23 cellular contexts compared by ENCODE assay signal in genomic region chr11:104892723-104893511, GRCh38. TPM values are rescaled to one million over a fixed set of nuclear protein-coding genes. Genes with fewer than 3 reads are reported as not detected.
A peak's percentile ranks its signal among the peaks of the same experiment; 100 is the strongest.
DNase-seq lines count a peak whose midpoint lies in the region; ATAC-seq and TF ChIP-seq lines count a peak whose summit lies in the region.
"Had no signal": no experiment of that assay in that cellular context is flagged by ENCODE, and none has a peak within 500 bp of the region (broad histone marks: within the 10 kb centered on the region; RNA-seq: fewer than 3 reads in every experiment).

No MANE protein-coding gene starts in this region.

- CTCF ChIA-PET in RWPE1 (lab: Yijun Ruan, JAX) = no interaction called here

- H3K79me2 ChIP-seq in GM23338 (replicated peaks; ENCODE audit: insufficient read depth) = no peaks in the 10 kb centered on the region

- intact Hi-C loops in sciatic nerve (cut with DNase I) = no loop called here

- no peaks in the 10 kb centered on the region for H3K9me3 ChIP-seq in adipocyte (ENCODE audit: control insufficient read depth, low read length)

- POLR2A ChIA-PET in RWPE1 (lab: Yijun Ruan, JAX; ENCODE audit: low non-redundant PET) = no interaction called here

- no peak overlapping the region for H3K4me2 ChIP-seq in GM23338

- H2AFZ ChIP-seq in GM23338 = peak overlapping the region; percentile 43; the same call in 1 of the 2 replicates

- H3K36me3 ChIP-seq in GM23338 (ENCODE audit: insufficient read depth) (no peaks in the 10 kb centered on the region), adipocyte (ENCODE audit: control insufficient read depth, insufficient read depth, low read length, severe bottlenecking) (no peaks in the 10 kb centered on the region)

- no peaks in the 10 kb centered on the region for H3K27me3 ChIP-seq in GM23338 (ENCODE audit: insufficient read depth)
- no peaks in the 10 kb centered on the region for H3K27me3 ChIP-seq in adipocyte (replicated peaks; ENCODE audit: control insufficient read depth, insufficient read depth, low read length)

- H3K36me3 Mint-ChIP-seq in GM23338 (ENCODE audit: low read depth) = peaks cover 3% of the 10 kb centered on the region; the same call in 2 of the 3 replicates

- H3K27ac Mint-ChIP-seq in GM23338 = peak overlapping the region; percentile 43; the same call in 1 of the 2 replicates
- H3K27ac Mint-ChIP-seq: activated CD4-positive, alpha-beta T cell treated with anti-CD3 and anti-CD28 coated beads for 36 hours; nephron progenitor cell had no signal

- H3K27ac ChIP-seq in GM23338 (ENCODE audit: low read depth) (no peak overlapping the region), RWPE1 (no peak overlapping the region)
- H3K27ac ChIP-seq: SK-N-MC had no signal

- H3K9ac ChIP-seq in adipocyte (ENCODE audit: low read length) = no peak overlapping the region

- H3K9me2 ChIP-seq in GM23338 (ENCODE audit: insufficient read depth) = no peaks in the 10 kb centered on the region; the same call in 1 of the 2 replicates

- ATAC-seq in GM23338 = no peak
- ATAC-seq in sciatic nerve = peak; percentile 62
- no peak for ATAC-seq in GM18868 (IDR thresholded peaks at IDR 0.05; ENCODE audit: unreplicated experiment)
- ATAC-seq: activated CD4-positive, alpha-beta T cell treated with anti-CD3 and anti-CD28 coated beads for 36 hours; GM12878 had no signal

- no peaks in the 10 kb centered on the region for H3F3A ChIP-seq in GM23338 (replicated peaks; ENCODE audit: low read depth)

- H3K4me1 ChIP-seq in GM23338 (ENCODE audit: insufficient read depth) (peaks cover 26% of the 10 kb centered on the region), adipocyte (ENCODE audit: control insufficient read depth, insufficient read depth, low read length) (peaks cover 37% of the 10 kb centered on the region)

- H4K20me1 ChIP-seq in GM23338 (replicated peaks; ENCODE audit: insufficient read depth) = no peaks in the 10 kb centered on the region

- H3K4me3 Mint-ChIP-seq in GM23338 = no peak overlapping the region
- H3K4me3 Mint-ChIP-seq: activated CD4-positive, alpha-beta T cell treated with anti-CD3 and anti-CD28 coated beads for 36 hours; nephron progenitor cell had no signal

- no peak for TF ChIP-seq CTCF in GM23338 (conservative IDR thresholded peaks at IDR 0.05; ENCODE audit: low read depth in 2 of 2)
- TF ChIP-seq CTCF in RWPE1 (conservative IDR thresholded peaks at IDR 0.05; ENCODE audit: low read depth) = no peak

- DNase-seq in GM23338 (ENCODE audit: low spot score) (no peak), adipocyte (ENCODE audit: low read depth) (peak; percentile 62), fibroblast of peridontal ligament (ENCODE audit: extremely low read depth) (peak; percentile 71), sciatic nerve (ENCODE audit: low spot score) (no peak), dedifferentiated amniotic fluid mesenchymal stem cell (ENCODE audit: extremely low spot score) (no peak), RWPE1 (ENCODE audit: low spot score) (no peak), OCI-M1 (lab: John Stamatoyannopoulos, UW) (no peak)
- DNase-seq: activated CD4-positive, alpha-beta T cell treated with anti-CD3 and anti-CD28 coated beads for 36 hours; activated CD8-positive, alpha-beta memory T cell treated with anti-CD3 and anti-CD28 coated beads, Interleukin-2, amount 50 U/mL, for 4 hours; activated naive CD4-positive, alpha-beta T cell treated with anti-CD3 and anti-CD28 coated beads, Interleukin-2, amount 50 U/mL, for 16 hours; effector CD8-positive, alpha-beta T cell; foreskin melanocyte; GOT3; NCI-H146; nephron progenitor cell; retina; stimulated activated CD4-positive, alpha-beta T cell treated with anti-CD3 and anti-CD28 coated beads, Interleukin-1b, Interleukin-23, amount 100 ng/mL, for 48 hours; substantia nigra had no signal

- H3K4me1 Mint-ChIP-seq in GM23338 = peaks cover 25% of the 10 kb centered on the region
- H3K4me1 Mint-ChIP-seq: activated CD4-positive, alpha-beta T cell treated with anti-CD3 and anti-CD28 coated beads for 36 hours had no signal

- peaks cover 2% of the 10 kb centered on the region for H3K27me3 Mint-ChIP-seq in GM23338 (ENCODE audit: insufficient read depth, low read depth, poor library complexity)
- H3K27me3 Mint-ChIP-seq: activated CD4-positive, alpha-beta T cell treated with anti-CD3 and anti-CD28 coated beads for 36 hours had no signal

- no peaks in the 10 kb centered on the region for H3K9me3 Mint-ChIP-seq in GM23338
- H3K9me3 Mint-ChIP-seq: nephron progenitor cell had no signal

- H3K4me3 ChIP-seq in GM23338 (no peak overlapping the region), adipocyte (ENCODE audit: low read length) (no peak overlapping the region)
- H3K4me3 ChIP-seq: GM12878, SK-N-MC had no signal

TF ChIP-seq in GM23338, 12 proteins besides CTCF, POLR2A, EP300 and RAD21 (continues in another document):
- TF ChIP-seq, protein P1, sequence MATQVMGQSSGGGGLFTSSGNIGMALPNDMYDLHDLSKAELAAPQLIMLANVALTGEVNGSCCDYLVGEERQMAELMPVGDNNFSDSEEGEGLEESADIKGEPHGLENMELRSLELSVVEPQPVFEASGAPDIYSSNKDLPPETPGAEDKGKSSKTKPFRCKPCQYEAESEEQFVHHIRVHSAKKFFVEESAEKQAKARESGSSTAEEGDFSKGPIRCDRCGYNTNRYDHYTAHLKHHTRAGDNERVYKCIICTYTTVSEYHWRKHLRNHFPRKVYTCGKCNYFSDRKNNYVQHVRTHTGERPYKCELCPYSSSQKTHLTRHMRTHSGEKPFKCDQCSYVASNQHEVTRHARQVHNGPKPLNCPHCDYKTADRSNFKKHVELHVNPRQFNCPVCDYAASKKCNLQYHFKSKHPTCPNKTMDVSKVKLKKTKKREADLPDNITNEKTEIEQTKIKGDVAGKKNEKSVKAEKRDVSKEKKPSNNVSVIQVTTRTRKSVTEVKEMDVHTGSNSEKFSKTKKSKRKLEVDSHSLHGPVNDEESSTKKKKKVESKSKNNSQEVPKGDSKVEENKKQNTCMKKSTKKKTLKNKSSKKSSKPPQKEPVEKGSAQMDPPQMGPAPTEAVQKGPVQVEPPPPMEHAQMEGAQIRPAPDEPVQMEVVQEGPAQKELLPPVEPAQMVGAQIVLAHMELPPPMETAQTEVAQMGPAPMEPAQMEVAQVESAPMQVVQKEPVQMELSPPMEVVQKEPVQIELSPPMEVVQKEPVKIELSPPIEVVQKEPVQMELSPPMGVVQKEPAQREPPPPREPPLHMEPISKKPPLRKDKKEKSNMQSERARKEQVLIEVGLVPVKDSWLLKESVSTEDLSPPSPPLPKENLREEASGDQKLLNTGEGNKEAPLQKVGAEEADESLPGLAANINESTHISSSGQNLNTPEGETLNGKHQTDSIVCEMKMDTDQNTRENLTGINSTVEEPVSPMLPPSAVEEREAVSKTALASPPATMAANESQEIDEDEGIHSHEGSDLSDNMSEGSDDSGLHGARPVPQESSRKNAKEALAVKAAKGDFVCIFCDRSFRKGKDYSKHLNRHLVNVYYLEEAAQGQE (IDR thresholded peaks at IDR 0.05; ENCODE audit: unreplicated experiment) = no peak
- TF ChIP-seq CREB1 (CRISPR knock-in tag; IDR thresholded peaks at IDR 0.05; ENCODE audit: low read depth) = no peak
- TF ChIP-seq, protein P2, sequence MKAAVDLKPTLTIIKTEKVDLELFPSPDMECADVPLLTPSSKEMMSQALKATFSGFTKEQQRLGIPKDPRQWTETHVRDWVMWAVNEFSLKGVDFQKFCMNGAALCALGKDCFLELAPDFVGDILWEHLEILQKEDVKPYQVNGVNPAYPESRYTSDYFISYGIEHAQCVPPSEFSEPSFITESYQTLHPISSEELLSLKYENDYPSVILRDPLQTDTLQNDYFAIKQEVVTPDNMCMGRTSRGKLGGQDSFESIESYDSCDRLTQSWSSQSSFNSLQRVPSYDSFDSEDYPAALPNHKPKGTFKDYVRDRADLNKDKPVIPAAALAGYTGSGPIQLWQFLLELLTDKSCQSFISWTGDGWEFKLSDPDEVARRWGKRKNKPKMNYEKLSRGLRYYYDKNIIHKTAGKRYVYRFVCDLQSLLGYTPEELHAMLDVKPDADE (IDR thresholded peaks at IDR 0.05) = no peak
- no peak for TF ChIP-seq POLR2AphosphoS5 (IDR thresholded peaks at IDR 0.05; ENCODE audit: low read depth)
- TF ChIP-seq NANOG (IDR thresholded peaks at IDR 0.05; ENCODE audit: borderline replicate concordance) = no peak

RNA-seq across cellular contexts. Expression of gene CASP12, which starts 5.3 kb away (rescaled TPM):
- total RNA-seq in GM23338 (2014; rRNA removed; shearing (Covaris generic)) = not detected in 2 replicates
- polyA plus RNA-seq in GM23338 (2016; fragmentation: Nextera tagmentation; extraction: Ambion mirVana) = not detected in 2 replicates
- total RNA-seq in sciatic nerve = 2.3 TPM
- total RNA-seq: activated CD4-positive, alpha-beta T cell treated with anti-CD3 and anti-CD28 coated beads for 36 hours; bronchial epithelial cell; GM12878; MCF 10A had no signal

Comparison
In these comparisons a context has a peak if more than half of its experiments do, and no peak if none do; other contexts are left out.
1. DNase-seq: peak in adipocyte (single experiment) and fibroblast of peridontal ligament (single experiment); none in GM23338 (single experiment), sciatic nerve (single experiment), dedifferentiated amniotic fluid mesenchymal stem cell (single experiment), RWPE1 (single experiment) and OCI-M1 (single experiment).